10 cellular contexts compared by ENCODE assay signal in the genomic region with DNA sequence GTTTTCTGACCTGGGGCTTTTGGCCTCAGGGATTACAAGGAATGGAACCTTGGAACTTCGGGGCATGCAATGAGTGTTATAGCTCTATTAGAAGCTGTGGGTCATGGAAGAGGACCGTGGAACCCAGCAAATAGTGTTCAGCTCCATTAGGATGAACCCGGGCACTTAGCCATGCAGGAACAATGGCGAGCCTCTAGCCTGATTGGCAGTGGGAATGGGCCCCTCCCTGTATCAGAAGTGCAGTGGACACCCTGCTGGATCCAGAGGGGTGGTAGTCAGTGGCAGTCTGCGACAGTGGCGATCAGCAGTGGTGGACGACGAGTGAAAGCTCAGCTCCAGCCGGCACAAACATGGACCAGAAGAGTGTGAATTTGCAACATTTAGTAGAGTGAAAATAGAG.
"Had no signal": no experiment of that assay in that cellular context is flagged by ENCODE, and none has a peak within 500 bp of the region (broad histone marks: within the 10 kb centered on the region; RNA-seq: fewer than 3 reads in every experiment).

No MANE protein-coding gene starts in this region.

- H3K4me2 ChIP-seq: KMS-11 had no signal

- ATAC-seq: HCT116, HepG2 had no signal

- H2AFZ ChIP-seq: GM23248 had no signal

- H3K27ac ChIP-seq: GM23248, HL-60, KMS-11 had no signal

- FAIRE-seq: HepG2 had no signal

- DNase-seq: GM23248, GOT3, H7, HFFc6, KBM-7 had no signal

- H3K4me3 ChIP-seq: GM23248, HAP-1 had no signal

- H3K9me3 ChIP-seq: HAP-1 had no signal

- H3K9ac ChIP-seq: GM23248, KMS-11 had no signal

- H3K36me3 ChIP-seq: HAP-1 had no signal
